2 cellular contexts compared by ENCODE assay signal in genomic region chr4:1478766-1479355, GRCh38.
TF ChIP-seq lines count a peak whose summit lies in the region.

No MANE protein-coding gene starts in this region.

TF ChIP-seq in SK-N-SH, 30 proteins besides CTCF, POLR2A, EP300 and RAD21 (continued from another document):
- TF ChIP-seq MAX (IDR thresholded peaks at IDR 0.05; ENCODE audit: low read depth): no peak
- no peak for TF ChIP-seq RCOR1 (IDR thresholded peaks at IDR 0.05; ENCODE audit: low read length)
- TF ChIP-seq REST (IDR thresholded peaks at IDR 0.05; ENCODE audit: low read depth, low read length): no peak
- TF ChIP-seq MXI1 (IDR thresholded peaks at IDR 0.05; ENCODE audit: low read depth, low read length): no peak
- no peak for TF ChIP-seq GATA2 (CRISPR knock-in tag; IDR thresholded peaks at IDR 0.05)
- TF ChIP-seq FOSL2 (IDR thresholded peaks at IDR 0.05; ENCODE audit: borderline replicate concordance, low read depth): no peak
- no peak for TF ChIP-seq RXRA (IDR thresholded peaks at IDR 0.05; ENCODE audit: borderline replicate concordance, low read depth)
- TF ChIP-seq ELF1 (IDR thresholded peaks at IDR 0.05): no peak
- TF ChIP-seq CHD2 (IDR thresholded peaks at IDR 0.05; ENCODE audit: low read length, partially characterized antibody): no peak
- no peak for TF ChIP-seq SMC3 (IDR thresholded peaks at IDR 0.05; ENCODE audit: low read depth, low read length)
- no peak for TF ChIP-seq TEAD4 (IDR thresholded peaks at IDR 0.05; ENCODE audit: borderline replicate concordance, insufficient read depth)
- TF ChIP-seq USF2 (IDR thresholded peaks at IDR 0.05; ENCODE audit: borderline replicate concordance, low read depth, low read length): no peak
- no peak for TF ChIP-seq TAF1 (IDR thresholded peaks at IDR 0.05; ENCODE audit: borderline replicate concordance, low read depth, low read length)
- no peak for TF ChIP-seq ZBTB33 (IDR thresholded peaks at IDR 0.05; ENCODE audit: borderline replicate concordance, low read depth)

TF ChIP-seq in SK-N-SH treated with all-trans-retinoic acid at 6 μM for 48 hours, 23 proteins besides CTCF, POLR2A, EP300 and RAD21 (continued from another document):
- no peak for TF ChIP-seq POU6F1 (CRISPR knock-in tag; IDR thresholded peaks at IDR 0.05; ENCODE audit: borderline replicate concordance, low read depth)
- TF ChIP-seq ZNF8 (CRISPR knock-in tag; IDR thresholded peaks at IDR 0.05): no peak
- no peak for TF ChIP-seq CREB5 (CRISPR knock-in tag; IDR thresholded peaks at IDR 0.05; ENCODE audit: low read depth)
- no peak for TF ChIP-seq PATZ1 (CRISPR knock-in tag; IDR thresholded peaks at IDR 0.05; ENCODE audit: borderline replicate concordance)
- no peak for TF ChIP-seq OSR1 (CRISPR knock-in tag; IDR thresholded peaks at IDR 0.05)
- TF ChIP-seq ZFP30 (CRISPR knock-in tag; IDR thresholded peaks at IDR 0.05): no peak
- no peak for TF ChIP-seq ZNF70 (CRISPR knock-in tag; IDR thresholded peaks at IDR 0.05)
- TF ChIP-seq TSHZ2 (CRISPR knock-in tag; IDR thresholded peaks at IDR 0.05): no peak
- TF ChIP-seq TOX (CRISPR knock-in tag; IDR thresholded peaks at IDR 0.05; ENCODE audit: borderline replicate concordance): no peak
- no peak for TF ChIP-seq GLIS3 (CRISPR knock-in tag; IDR thresholded peaks at IDR 0.05)
- TF ChIP-seq CSDC2 (CRISPR knock-in tag; IDR thresholded peaks at IDR 0.05): no peak
- TF ChIP-seq ZC3H10 (CRISPR knock-in tag; IDR thresholded peaks at IDR 0.05): no peak
- no peak for TF ChIP-seq SNAI2 (CRISPR knock-in tag; IDR thresholded peaks at IDR 0.05)
